Comparison of ENCODE assay signal across 9 cellular contexts in the genomic region with DNA sequence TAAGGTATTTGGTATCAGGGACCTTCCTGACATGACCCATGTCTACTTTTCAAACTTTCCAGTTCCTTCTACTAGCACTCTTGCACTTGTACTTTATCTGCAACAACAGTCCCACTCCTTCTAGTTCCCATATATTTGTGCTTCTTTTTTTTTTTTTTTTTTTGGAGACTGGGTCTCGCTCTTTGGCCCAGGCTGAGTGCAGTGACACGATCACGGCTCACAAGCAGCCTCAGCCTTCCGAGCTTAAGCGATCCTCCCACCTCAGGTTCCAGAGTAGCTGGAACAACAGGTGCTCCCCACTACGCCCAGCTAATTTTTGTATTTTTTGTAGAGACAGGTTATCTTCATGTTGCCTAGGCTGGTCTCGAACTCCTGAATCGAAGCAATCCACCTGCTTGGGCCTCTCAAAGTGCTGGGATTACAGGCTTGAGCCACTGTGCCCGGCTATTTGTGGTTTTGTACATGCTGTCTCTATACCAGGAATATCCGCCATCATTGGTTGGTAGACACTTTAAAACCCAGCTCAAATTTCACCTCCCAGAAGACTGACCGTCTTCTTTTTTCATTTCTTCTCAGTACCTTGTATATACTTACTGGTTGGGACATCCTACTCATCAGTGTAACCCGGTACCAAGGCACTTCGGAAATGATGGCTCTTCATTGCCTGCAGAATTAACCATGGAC. TPM values are rescaled to one million over a fixed set of nuclear protein-coding genes. Genes with fewer than 3 reads are reported as not detected.
DNase-seq lines count a peak whose midpoint lies in the region; ATAC-seq and TF ChIP-seq lines count a peak whose summit lies in the region.
"Had no signal": no experiment of that assay in that cellular context is flagged by ENCODE, and none has a peak within 500 bp of the region (broad histone marks: within the 10 kb centered on the region; RNA-seq: fewer than 3 reads in every experiment).

No MANE protein-coding gene starts in this region.

- no peaks in the 10 kb centered on the region for H3K4me1 ChIP-seq in breast epithelium
- H3K4me1 ChIP-seq in mucosa of rectum (ENCODE audit: control insufficient read depth in 2 of 2, insufficient read depth in 2 of 2, low read length in 2 of 2) = peaks cover 4 to 7% of the 10 kb centered on the region in 2 donors

- H3K36me3 ChIP-seq in breast epithelium (no peaks in the 10 kb centered on the region), mucosa of rectum (ENCODE audit: control insufficient read depth in 2 of 2, insufficient read depth in 2 of 2, low read length in 2 of 2) (no peaks in the 10 kb centered on the region)

- peaks cover 42% of the 10 kb centered on the region for H3K4me1 Mint-ChIP-seq in stimulated activated naive CD8-positive, alpha-beta T cell treated with anti-CD3 and anti-CD28 coated beads, Interleukin-15, Interleukin-2, amounts not matched to agents 100 ng/mL and 50 ng/mL, for 24 hours (ENCODE audit: low read depth)

- no peak for TF ChIP-seq POLR2A in breast epithelium (IDR thresholded peaks at IDR 0.05)

- no peaks in the 10 kb centered on the region for H3K27me3 ChIP-seq in breast epithelium
- H3K27me3 ChIP-seq in mucosa of rectum (ENCODE audit: control insufficient read depth in 2 of 2, insufficient read depth in 2 of 2, low read length in 2 of 2) = no peaks in the 10 kb centered on the region

- TF ChIP-seq CTCF in breast epithelium (IDR thresholded peaks at IDR 0.05) = no peak

- H3K27ac ChIP-seq in breast epithelium = peak overlapping the region; percentile 92 to 97
- H3K27ac ChIP-seq in mucosa of rectum (ENCODE audit: low read depth in 2 of 2, low read length in 2 of 2) = no peak overlapping the region

- peak overlapping the region; percentile 89 to 90 for H3K9ac ChIP-seq in mucosa of rectum (ENCODE audit: low read depth in 1 of 2, low read length in 2 of 2)

- no peak for ATAC-seq in stimulated activated naive CD8-positive, alpha-beta T cell treated with anti-CD3 and anti-CD28 coated beads, Interleukin-15, Interleukin-2, amounts not matched to agents 100 U/mL and 50 U/mL, for 24 hours
- no peak for ATAC-seq in GM18873 (IDR thresholded peaks at IDR 0.05; ENCODE audit: low FRiP score, unreplicated experiment)

- no peaks in the 10 kb centered on the region for H3K9me3 ChIP-seq in breast epithelium
- H3K9me3 ChIP-seq in mucosa of rectum (ENCODE audit: control insufficient read depth in 2 of 2, low read length in 2 of 2) = no peaks in the 10 kb centered on the region

- in situ Hi-C loops in KBM-7 (cut with MboI; ENCODE audit: low pct_unique_long_range_greater_than_20kb, low sequenced_read_pairs) = no loop called here

- intact Hi-C loops in breast epithelium (cut with DNase I; ENCODE audit: low total_unique reads) = no loop called here

- H3K4me3 ChIP-seq in breast epithelium (peak overlapping the region; percentile 68 to 97 (median 76)), mucosa of rectum (ENCODE audit: low read length in 2 of 2) (peak overlapping the region; percentile 92 to 95)

- H3K27me3 Mint-ChIP-seq in stimulated activated naive CD8-positive, alpha-beta T cell treated with anti-CD3 and anti-CD28 coated beads, Interleukin-15, Interleukin-2, amounts not matched to agents 100 ng/mL and 50 ng/mL, for 24 hours = no peaks in the 10 kb centered on the region

- H3K27ac Mint-ChIP-seq in stimulated activated naive CD8-positive, alpha-beta T cell treated with anti-CD3 and anti-CD28 coated beads, Interleukin-15, Interleukin-2, amounts not matched to agents 100 ng/mL and 50 ng/mL, for 24 hours = peak overlapping the region; percentile 97

- no peaks in the 10 kb centered on the region for H3K9me3 Mint-ChIP-seq in stimulated activated naive CD8-positive, alpha-beta T cell treated with anti-CD3 and anti-CD28 coated beads, Interleukin-15, Interleukin-2, amounts not matched to agents 100 ng/mL and 50 ng/mL, for 24 hours

- no peak for DNase-seq in stimulated activated naive CD8-positive, alpha-beta T cell treated with anti-CD3 and anti-CD28 coated beads, Interleukin-15, Interleukin-2, amounts not matched to agents 100 U/mL and 50 U/mL, for 24 hours
- DNase-seq in breast epithelium (ENCODE audit: low spot score in 2 of 2) (no peak), KBM-7 (no peak), NCI-H146 (lab: John Stamatoyannopoulos, UW) (no peak), OCI-M1 (lab: John Stamatoyannopoulos, UW) (no peak)
- DNase-seq: activated effector memory CD4-positive, alpha-beta T cell treated with anti-CD3 and anti-CD28 coated beads, Interleukin-2, amount 50 U/mL, for 16 hours had no signal

- peaks cover 6% of the 10 kb centered on the region for H3K36me3 Mint-ChIP-seq in stimulated activated naive CD8-positive, alpha-beta T cell treated with anti-CD3 and anti-CD28 coated beads, Interleukin-15, Interleukin-2, amounts not matched to agents 100 ng/mL and 50 ng/mL, for 24 hours (ENCODE audit: low read depth)

- H3K4me3 Mint-ChIP-seq in stimulated activated naive CD8-positive, alpha-beta T cell treated with anti-CD3 and anti-CD28 coated beads, Interleukin-15, Interleukin-2, amounts not matched to agents 100 ng/mL and 50 ng/mL, for 24 hours = peak overlapping the region; percentile 95

RNA-seq across cellular contexts. Expression of a gene that starts 1.1 kb away (rescaled TPM):
- total RNA-seq in breast epithelium = 10 to 100 TPM in 2 of 3 donors, 1 to 10 TPM in 1; 9.8 to 25.6 (median 12.1) TPM

RNA-seq across cellular contexts. Expression of a gene that starts 48.6 kb away (rescaled TPM):
- total RNA-seq in breast epithelium = 10 to 100 TPM; 13.8 to 27.2 (median 22.0) TPM

Comparison
In these comparisons a context has a peak if more than half of its experiments do, and no peak if none do; other contexts are left out.
1. H3K27ac ChIP-seq: peak in breast epithelium (2 of 2); none in mucosa of rectum (0 of 2).